In the genomic region with DNA sequence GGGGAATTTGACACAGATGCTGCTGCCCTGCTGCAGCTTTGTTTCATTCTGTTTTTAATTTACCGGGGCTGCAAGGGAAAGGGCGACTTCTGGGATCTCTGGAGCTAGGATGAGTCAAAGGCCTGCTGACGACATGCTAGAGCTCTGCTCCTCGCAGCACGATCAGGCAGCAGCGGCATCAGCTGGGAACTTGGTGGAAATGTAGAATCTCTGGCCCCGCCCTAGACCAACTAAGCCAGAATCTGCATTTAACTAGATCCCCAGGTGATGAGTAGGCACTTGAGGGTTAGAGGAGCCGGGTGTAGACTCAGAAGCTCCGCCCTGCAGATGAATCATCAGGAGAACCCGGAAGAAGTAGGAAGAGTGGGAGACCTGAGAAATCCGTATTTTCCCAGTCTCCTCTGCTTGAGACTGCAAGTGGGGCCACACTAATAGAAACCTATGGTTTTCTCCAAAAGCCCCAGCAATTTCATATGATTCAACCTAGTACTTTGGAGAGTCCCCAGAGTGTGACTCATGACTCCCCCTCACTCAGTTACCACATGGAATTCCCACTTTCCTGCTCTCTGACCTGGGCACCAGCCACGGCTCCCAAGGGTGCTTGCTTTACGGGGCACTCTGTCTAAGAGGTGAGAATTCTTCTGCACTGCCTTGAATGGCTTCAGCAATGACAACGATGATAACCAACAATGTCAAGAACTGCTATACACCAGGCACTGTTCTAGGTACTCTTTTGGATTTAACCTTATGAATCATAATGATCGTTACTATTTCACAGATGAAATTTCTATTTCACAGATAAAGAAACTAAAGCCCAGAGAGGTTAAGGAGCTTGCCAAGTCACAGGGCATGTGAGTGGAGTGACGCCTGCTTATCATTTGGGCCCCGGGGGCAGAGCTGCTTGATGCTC, we compare ENCODE assay signal across 1 cellular context.
TF ChIP-seq lines count a peak whose summit lies in the region.

No MANE protein-coding gene starts in this region.

TF ChIP-seq in K562, 482 proteins besides CTCF, POLR2A, EP300 and RAD21 (continued from another document and continues in another):
- TF ChIP-seq, protein P1, sequence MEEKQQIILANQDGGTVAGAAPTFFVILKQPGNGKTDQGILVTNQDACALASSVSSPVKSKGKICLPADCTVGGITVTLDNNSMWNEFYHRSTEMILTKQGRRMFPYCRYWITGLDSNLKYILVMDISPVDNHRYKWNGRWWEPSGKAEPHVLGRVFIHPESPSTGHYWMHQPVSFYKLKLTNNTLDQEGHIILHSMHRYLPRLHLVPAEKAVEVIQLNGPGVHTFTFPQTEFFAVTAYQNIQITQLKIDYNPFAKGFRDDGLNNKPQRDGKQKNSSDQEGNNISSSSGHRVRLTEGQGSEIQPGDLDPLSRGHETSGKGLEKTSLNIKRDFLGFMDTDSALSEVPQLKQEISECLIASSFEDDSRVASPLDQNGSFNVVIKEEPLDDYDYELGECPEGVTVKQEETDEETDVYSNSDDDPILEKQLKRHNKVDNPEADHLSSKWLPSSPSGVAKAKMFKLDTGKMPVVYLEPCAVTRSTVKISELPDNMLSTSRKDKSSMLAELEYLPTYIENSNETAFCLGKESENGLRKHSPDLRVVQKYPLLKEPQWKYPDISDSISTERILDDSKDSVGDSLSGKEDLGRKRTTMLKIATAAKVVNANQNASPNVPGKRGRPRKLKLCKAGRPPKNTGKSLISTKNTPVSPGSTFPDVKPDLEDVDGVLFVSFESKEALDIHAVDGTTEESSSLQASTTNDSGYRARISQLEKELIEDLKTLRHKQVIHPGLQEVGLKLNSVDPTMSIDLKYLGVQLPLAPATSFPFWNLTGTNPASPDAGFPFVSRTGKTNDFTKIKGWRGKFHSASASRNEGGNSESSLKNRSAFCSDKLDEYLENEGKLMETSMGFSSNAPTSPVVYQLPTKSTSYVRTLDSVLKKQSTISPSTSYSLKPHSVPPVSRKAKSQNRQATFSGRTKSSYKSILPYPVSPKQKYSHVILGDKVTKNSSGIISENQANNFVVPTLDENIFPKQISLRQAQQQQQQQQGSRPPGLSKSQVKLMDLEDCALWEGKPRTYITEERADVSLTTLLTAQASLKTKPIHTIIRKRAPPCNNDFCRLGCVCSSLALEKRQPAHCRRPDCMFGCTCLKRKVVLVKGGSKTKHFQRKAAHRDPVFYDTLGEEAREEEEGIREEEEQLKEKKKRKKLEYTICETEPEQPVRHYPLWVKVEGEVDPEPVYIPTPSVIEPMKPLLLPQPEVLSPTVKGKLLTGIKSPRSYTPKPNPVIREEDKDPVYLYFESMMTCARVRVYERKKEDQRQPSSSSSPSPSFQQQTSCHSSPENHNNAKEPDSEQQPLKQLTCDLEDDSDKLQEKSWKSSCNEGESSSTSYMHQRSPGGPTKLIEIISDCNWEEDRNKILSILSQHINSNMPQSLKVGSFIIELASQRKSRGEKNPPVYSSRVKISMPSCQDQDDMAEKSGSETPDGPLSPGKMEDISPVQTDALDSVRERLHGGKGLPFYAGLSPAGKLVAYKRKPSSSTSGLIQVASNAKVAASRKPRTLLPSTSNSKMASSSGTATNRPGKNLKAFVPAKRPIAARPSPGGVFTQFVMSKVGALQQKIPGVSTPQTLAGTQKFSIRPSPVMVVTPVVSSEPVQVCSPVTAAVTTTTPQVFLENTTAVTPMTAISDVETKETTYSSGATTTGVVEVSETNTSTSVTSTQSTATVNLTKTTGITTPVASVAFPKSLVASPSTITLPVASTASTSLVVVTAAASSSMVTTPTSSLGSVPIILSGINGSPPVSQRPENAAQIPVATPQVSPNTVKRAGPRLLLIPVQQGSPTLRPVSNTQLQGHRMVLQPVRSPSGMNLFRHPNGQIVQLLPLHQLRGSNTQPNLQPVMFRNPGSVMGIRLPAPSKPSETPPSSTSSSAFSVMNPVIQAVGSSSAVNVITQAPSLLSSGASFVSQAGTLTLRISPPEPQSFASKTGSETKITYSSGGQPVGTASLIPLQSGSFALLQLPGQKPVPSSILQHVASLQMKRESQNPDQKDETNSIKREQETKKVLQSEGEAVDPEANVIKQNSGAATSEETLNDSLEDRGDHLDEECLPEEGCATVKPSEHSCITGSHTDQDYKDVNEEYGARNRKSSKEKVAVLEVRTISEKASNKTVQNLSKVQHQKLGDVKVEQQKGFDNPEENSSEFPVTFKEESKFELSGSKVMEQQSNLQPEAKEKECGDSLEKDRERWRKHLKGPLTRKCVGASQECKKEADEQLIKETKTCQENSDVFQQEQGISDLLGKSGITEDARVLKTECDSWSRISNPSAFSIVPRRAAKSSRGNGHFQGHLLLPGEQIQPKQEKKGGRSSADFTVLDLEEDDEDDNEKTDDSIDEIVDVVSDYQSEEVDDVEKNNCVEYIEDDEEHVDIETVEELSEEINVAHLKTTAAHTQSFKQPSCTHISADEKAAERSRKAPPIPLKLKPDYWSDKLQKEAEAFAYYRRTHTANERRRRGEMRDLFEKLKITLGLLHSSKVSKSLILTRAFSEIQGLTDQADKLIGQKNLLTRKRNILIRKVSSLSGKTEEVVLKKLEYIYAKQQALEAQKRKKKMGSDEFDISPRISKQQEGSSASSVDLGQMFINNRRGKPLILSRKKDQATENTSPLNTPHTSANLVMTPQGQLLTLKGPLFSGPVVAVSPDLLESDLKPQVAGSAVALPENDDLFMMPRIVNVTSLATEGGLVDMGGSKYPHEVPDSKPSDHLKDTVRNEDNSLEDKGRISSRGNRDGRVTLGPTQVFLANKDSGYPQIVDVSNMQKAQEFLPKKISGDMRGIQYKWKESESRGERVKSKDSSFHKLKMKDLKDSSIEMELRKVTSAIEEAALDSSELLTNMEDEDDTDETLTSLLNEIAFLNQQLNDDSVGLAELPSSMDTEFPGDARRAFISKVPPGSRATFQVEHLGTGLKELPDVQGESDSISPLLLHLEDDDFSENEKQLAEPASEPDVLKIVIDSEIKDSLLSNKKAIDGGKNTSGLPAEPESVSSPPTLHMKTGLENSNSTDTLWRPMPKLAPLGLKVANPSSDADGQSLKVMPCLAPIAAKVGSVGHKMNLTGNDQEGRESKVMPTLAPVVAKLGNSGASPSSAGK (IDR thresholded peaks at IDR 0.05), result 0 out of 2 replicates have a peak, but pooled peaks have one; percentile 16
- TF ChIP-seq KLF16 (IDR thresholded peaks at IDR 0.05) (no peak), JUND (IDR thresholded peaks at IDR 0.05; ENCODE audit: borderline replicate concordance, low read depth, low read length) (peak; percentile 96), JUND (tag; IDR thresholded peaks at IDR 0.05; ENCODE audit: borderline replicate concordance, low read depth, low read length) (peak; percentile 93), BRF1 (IDR thresholded peaks at IDR 0.05; ENCODE audit: borderline replicate concordance, extremely low read depth, insufficient read length) (no peak), ZNF764 (CRISPR knock-in tag; IDR thresholded peaks at IDR 0.05; ENCODE audit: low read depth) (no peak), BHLHE40 (IDR thresholded peaks at IDR 0.05; ENCODE audit: low read length) (peak; percentile 69), SIX5 (IDR thresholded peaks at IDR 0.05; ENCODE audit: borderline replicate concordance in 1 of 2, insufficient read depth in 1 of 2, low read depth in 1 of 2, low read length in 2 of 2) (no peak), SP1 (CRISPR knock-in tag; IDR thresholded peaks at IDR 0.05) (peak; percentile 69; the same call in 1 of the 2 replicates), LCOR (CRISPR knock-in tag; IDR thresholded peaks at IDR 0.05) (peak; percentile 65; the same call in 1 of the 2 replicates), MAZ (CRISPR knock-in tag; conservative IDR thresholded peaks at IDR 0.05 in 1 of 2, IDR thresholded peaks at IDR 0.05 in 1 of 2) (peak; percentile 13 to 85; a peak in 3 of 4 replicates), ZNF445 (CRISPR knock-in tag; IDR thresholded peaks at IDR 0.05; ENCODE audit: low read depth) (0 out of 2 replicates have a peak, but pooled peaks have one; percentile 30), ZNF41 (CRISPR knock-in tag; conservative IDR thresholded peaks at IDR 0.05) (peak; percentile 53; the same call in 1 of the 2 replicates), GABPB1 (CRISPR knock-in tag; IDR thresholded peaks at IDR 0.05) (no peak; the same call in none of the 2 replicates), HNRNPH1 (optimal IDR thresholded peaks at IDR 0.05; ENCODE audit: low read depth, low read length) (no peak), CBX3 (IDR thresholded peaks at IDR 0.05; ENCODE audit: borderline replicate concordance in 1 of 2, low read length in 2 of 2) (no peak), HDAC6 (IDR thresholded peaks at IDR 0.05; ENCODE audit: low read depth, low read length) (no peak), HIVEP1 (CRISPR knock-in tag; IDR thresholded peaks at IDR 0.05) (peak; percentile 56; the same call in 1 of the 2 replicates), ZNF354B (CRISPR knock-in tag; IDR thresholded peaks at IDR 0.05) (no peak), RBM34 (IDR thresholded peaks at IDR 0.05; ENCODE audit: borderline replicate concordance, insufficient read depth, low read length) (no peak), MYC (IDR thresholded peaks at IDR 0.05; ENCODE audit: low read depth, low read length) (peak; percentile 69), MYC (CRISPR knock-in tag; IDR thresholded peaks at IDR 0.05; ENCODE audit: borderline replicate concordance, low read depth) (0 out of 2 replicates have a peak, but pooled peaks have one; percentile 56), MTA3 (IDR thresholded peaks at IDR 0.05; ENCODE audit: borderline replicate concordance) (peak; percentile 59; the same call in 1 of the 2 replicates), ZNF134 (CRISPR knock-in tag; conservative IDR thresholded peaks at IDR 0.05) (0 out of 2 replicates have a peak, but pooled peaks have one; percentile 6), BCOR (IDR thresholded peaks at IDR 0.05) (peak; percentile 27), EHMT2 (IDR thresholded peaks at IDR 0.05) (0 out of 2 replicates have a peak, but pooled peaks have one; percentile 50)
- TF ChIP-seq, protein P2, sequence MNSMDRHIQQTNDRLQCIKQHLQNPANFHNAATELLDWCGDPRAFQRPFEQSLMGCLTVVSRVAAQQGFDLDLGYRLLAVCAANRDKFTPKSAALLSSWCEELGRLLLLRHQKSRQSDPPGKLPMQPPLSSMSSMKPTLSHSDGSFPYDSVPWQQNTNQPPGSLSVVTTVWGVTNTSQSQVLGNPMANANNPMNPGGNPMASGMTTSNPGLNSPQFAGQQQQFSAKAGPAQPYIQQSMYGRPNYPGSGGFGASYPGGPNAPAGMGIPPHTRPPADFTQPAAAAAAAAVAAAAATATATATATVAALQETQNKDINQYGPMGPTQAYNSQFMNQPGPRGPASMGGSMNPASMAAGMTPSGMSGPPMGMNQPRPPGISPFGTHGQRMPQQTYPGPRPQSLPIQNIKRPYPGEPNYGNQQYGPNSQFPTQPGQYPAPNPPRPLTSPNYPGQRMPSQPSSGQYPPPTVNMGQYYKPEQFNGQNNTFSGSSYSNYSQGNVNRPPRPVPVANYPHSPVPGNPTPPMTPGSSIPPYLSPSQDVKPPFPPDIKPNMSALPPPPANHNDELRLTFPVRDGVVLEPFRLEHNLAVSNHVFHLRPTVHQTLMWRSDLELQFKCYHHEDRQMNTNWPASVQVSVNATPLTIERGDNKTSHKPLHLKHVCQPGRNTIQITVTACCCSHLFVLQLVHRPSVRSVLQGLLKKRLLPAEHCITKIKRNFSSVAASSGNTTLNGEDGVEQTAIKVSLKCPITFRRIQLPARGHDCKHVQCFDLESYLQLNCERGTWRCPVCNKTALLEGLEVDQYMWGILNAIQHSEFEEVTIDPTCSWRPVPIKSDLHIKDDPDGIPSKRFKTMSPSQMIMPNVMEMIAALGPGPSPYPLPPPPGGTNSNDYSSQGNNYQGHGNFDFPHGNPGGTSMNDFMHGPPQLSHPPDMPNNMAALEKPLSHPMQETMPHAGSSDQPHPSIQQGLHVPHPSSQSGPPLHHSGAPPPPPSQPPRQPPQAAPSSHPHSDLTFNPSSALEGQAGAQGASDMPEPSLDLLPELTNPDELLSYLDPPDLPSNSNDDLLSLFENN (IDR thresholded peaks at IDR 0.05; ENCODE audit: low read depth in 2 of 2, low read length in 2 of 2), result peak in 1 of 2 experiments; percentile 42; a peak in 1 of 4 replicates
- TF ChIP-seq, protein P3, sequence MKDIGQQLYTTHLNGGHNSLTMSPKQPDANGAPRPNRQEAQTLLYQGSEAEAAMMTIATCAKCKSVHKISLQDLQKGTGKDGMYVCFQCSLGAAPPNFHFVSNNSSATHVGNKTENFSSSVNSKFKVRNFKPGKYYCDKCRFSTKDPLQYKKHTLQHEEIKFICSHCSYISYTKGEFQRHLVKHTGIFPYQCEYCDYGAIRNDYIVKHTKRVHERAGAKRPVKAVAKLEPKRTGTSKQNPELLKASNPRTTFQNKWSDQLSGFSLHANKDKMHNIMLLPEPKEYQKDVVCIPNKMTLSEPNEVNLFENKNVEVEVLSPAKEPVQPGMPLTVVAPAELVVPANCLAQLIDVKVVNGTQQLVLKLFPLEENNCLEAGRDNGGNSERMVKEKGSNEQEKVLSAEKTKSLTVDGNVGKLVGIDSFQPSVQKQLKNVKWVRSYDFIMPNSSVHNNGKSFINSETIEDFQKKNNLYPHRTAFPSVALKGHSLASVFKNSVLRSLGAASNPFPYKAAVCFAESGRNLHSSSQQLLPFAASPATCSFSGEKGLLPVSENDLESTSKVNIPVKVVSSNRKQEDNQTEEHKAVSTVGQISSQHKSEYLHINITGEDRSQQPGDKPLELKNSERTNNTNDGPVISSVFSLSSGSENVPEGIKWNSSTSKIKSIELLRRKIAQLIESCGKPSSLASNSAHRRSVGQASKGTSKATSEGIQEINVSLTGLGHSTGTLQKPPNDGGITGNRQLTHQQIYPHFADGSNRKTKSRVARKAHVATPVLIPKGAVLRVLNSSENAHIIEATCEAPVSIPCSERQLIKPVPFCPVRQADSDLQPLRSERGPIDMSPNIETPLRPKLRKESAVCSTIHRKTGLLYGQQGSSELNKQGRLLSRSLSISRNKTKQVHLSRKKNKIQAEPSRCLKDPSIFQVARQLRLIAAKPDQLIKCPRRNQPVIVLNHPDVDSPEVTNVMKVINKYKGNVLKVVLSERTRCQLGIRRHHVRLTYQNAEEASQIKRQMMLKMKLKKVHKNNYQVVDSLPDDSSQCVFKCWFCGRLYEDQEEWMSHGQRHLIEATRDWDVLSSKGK (CRISPR knock-in tag; IDR thresholded peaks at IDR 0.05), result no peak
- TF ChIP-seq, protein P4, sequence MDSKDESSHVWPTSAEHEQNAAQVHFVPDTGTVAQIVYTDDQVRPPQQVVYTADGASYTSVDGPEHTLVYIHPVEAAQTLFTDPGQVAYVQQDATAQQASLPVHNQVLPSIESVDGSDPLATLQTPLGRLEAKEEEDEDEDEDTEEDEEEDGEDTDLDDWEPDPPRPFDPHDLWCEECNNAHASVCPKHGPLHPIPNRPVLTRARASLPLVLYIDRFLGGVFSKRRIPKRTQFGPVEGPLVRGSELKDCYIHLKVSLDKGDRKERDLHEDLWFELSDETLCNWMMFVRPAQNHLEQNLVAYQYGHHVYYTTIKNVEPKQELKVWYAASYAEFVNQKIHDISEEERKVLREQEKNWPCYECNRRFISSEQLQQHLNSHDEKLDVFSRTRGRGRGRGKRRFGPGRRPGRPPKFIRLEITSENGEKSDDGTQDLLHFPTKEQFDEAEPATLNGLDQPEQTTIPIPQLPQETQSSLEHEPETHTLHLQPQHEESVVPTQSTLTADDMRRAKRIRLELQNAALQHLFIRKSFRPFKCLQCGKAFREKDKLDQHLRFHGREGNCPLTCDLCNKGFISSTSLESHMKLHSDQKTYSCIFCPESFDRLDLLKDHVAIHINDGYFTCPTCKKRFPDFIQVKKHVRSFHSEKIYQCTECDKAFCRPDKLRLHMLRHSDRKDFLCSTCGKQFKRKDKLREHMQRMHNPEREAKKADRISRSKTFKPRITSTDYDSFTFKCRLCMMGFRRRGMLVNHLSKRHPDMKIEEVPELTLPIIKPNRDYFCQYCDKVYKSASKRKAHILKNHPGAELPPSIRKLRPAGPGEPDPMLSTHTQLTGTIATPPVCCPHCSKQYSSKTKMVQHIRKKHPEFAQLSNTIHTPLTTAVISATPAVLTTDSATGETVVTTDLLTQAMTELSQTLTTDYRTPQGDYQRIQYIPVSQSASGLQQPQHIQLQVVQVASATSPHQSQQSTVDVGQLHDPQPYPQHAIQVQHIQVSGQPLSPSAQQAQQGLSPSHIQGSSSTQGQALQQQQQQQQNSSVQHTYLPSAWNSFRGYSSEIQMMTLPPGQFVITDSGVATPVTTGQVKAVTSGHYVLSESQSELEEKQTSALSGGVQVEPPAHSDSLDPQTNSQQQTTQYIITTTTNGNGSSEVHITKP (IDR thresholded peaks at IDR 0.05; ENCODE audit: partially characterized antibody), result peak; percentile 68
